23 cellular contexts compared by ENCODE assay signal in genomic region chr7:74078461-74078860, GRCh38. TPM values are rescaled to one million over a fixed set of nuclear protein-coding genes. Genes with fewer than 3 reads are reported as not detected.
DNase-seq lines count a peak whose midpoint lies in the region; ATAC-seq, FAIRE-seq and TF ChIP-seq lines count a peak whose summit lies in the region.
"Had no signal": no experiment of that assay in that cellular context is flagged by ENCODE, and none has a peak within 500 bp of the region (broad histone marks: within the 10 kb centered on the region; RNA-seq: fewer than 3 reads in every experiment).

No MANE protein-coding gene starts in this region.

- no peaks in the 10 kb centered on the region for H3K9me2 ChIP-seq in Karpas-422 (replicated peaks; ENCODE audit: insufficient read depth, low read length)

- H3K9ac ChIP-seq in Karpas-422 (ENCODE audit: low read length), result no peak overlapping the region
- H3K9ac ChIP-seq in endodermal cell (ENCODE audit: extremely low read depth, low read length, poor library complexity, severe bottlenecking), result no peak overlapping the region

- H3K4me3 ChIP-seq in AG04450 (ENCODE audit: low read depth, low read length) (no peak overlapping the region), Karpas-422 (ENCODE audit: low read length) (no peak overlapping the region), endodermal cell (ENCODE audit: low read length) (no peak overlapping the region), osteoblast (ENCODE audit: insufficient read depth, low read length) (no peak overlapping the region)
- H3K4me3 ChIP-seq: A549, upper lobe of right lung had no signal

- no peaks in the 10 kb centered on the region for H3K79me2 ChIP-seq in Karpas-422 (ENCODE audit: low read length)
- H3K79me2 ChIP-seq in osteoblast (ENCODE audit: insufficient read depth, low read length), result peaks cover 4% of the 10 kb centered on the region

- no peak overlapping the region for H2AFZ ChIP-seq in Karpas-422 (ENCODE audit: low read length)
- H2AFZ ChIP-seq in osteoblast (ENCODE audit: low read length), result no peak overlapping the region

- H3K9me3 Mint-ChIP-seq in endodermal cell, result no peaks in the 10 kb centered on the region
- H3K9me3 Mint-ChIP-seq in stimulated activated naive B cell treated with anti-CD40 and anti-IgM and Interleukin-4, amounts not matched to agents 10 μg/mL and 1 μg/mL and 100 μg/mL, for 72 hours, result no peaks in the 10 kb centered on the region
- H3K9me3 Mint-ChIP-seq: activated B cell treated with CpG ODN at 0.5 μM for 24 hours; activated CD4-positive, alpha-beta memory T cell treated with anti-CD3 and anti-CD28 coated beads for 36 hours; activated naive CD8-positive, alpha-beta T cell treated with anti-CD3 and anti-CD28 coated beads, Interleukin-2, amount 10 ng/mL, durations not matched to agents 7 days and 5 days; activated T-helper 2 cell treated with anti-CD3 and anti-CD28 coated beads, Interferon-gamma antibody, Interleukin-2, Interleukin-4, amounts not matched to agents 10 μg/mL and 5 μg/mL and 100 μg/mL, durations not matched to agents 14 hours and 24 hours and 36 hours; natural killer cell had no signal

- no peaks in the 10 kb centered on the region for H3K9me3 ChIP-seq in AG04450 (ENCODE audit: control insufficient read depth, insufficient read depth, low read length)
- H3K9me3 ChIP-seq in Karpas-422 (ENCODE audit: low read length), result no peaks in the 10 kb centered on the region
- no peaks in the 10 kb centered on the region for H3K9me3 ChIP-seq in endodermal cell (ENCODE audit: control insufficient read depth, low read length)
- no peaks in the 10 kb centered on the region for H3K9me3 ChIP-seq in osteoblast (ENCODE audit: low read depth, low read length)
- H3K9me3 ChIP-seq: A549, BE2C, upper lobe of right lung had no signal

- no peaks in the 10 kb centered on the region for H3K27me3 ChIP-seq in AG04450 (ENCODE audit: control insufficient read depth, insufficient read depth, low read length)
- H3K27me3 ChIP-seq in Karpas-422 (ENCODE audit: low read length), result no peaks in the 10 kb centered on the region
- no peaks in the 10 kb centered on the region for H3K27me3 ChIP-seq in endodermal cell (ENCODE audit: control insufficient read depth, insufficient read depth, low read length, poor library complexity, severe bottlenecking)
- no peaks in the 10 kb centered on the region for H3K27me3 ChIP-seq in osteoblast (ENCODE audit: insufficient read depth, low read length)
- H3K27me3 ChIP-seq: BE2C, foreskin keratinocyte, upper lobe of right lung had no signal

- TF ChIP-seq CTCF in AG04450 (IDR thresholded peaks at IDR 0.05; ENCODE audit: low read depth, low read length) (no peak), endodermal cell (conservative IDR thresholded peaks at IDR 0.05) (no peak), osteoblast (IDR thresholded peaks at IDR 0.05; ENCODE audit: extremely low read depth, low read depth, low read length) (no peak), GM13976 (IDR thresholded peaks at IDR 0.05; ENCODE audit: borderline replicate concordance, control extremely low read depth, extremely low read depth, insufficient read depth, missing control alignments) (no peak)

- TF ChIP-seq POLR2A in GM12891 (IDR thresholded peaks at IDR 0.05; ENCODE audit: low read depth, low read length), result no peak

- no peak for ATAC-seq in stimulated activated naive B cell treated with anti-CD40 and anti-IgM and Interleukin-4, amounts not matched to agents 10 μg/mL and 1 μg/mL and 100 μg/mL, for 72 hours (replicated peaks)
- ATAC-seq: natural killer cell, upper lobe of right lung had no signal

- WGBS in endodermal cell (ENCODE audit: insufficient coverage in 1 of 2, insufficient read length in 1 of 2), 2 experiments, result 87 to 91% methylated on average over 2 of the region's 2 CpGs

- in situ Hi-C loops in GM13976 (cut with MboI; ENCODE audit: low sequenced_read_pairs, unreplicated experiment), result loop anchor here (10.0 kb wide), 1 partner anchor 106 kb away; no protein-coding TSS in a partner anchor

- CTCF ChIA-PET in AG04450 (lab: Charles Lee), result interaction anchor here (1.3 to 1.9 kb wide), 2 partner anchors 10 to 322 kb away, joined by 6 to 18 read pairs; no protein-coding TSS in a partner anchor

- DNase-seq in AG04450 (ENCODE audit: low read depth, low spot score), result no peak
- DNase-seq in Karpas-422, result no peak
- no peak for DNase-seq in endodermal cell
- DNase-seq in osteoblast (ENCODE audit: insufficient read length, low spot score, missing footprints), result peak; percentile 22
- no peak for DNase-seq in stimulated activated naive B cell treated with anti-CD40 and anti-IgM and Interleukin-4, amounts not matched to agents 10 μg/mL and 1 μg/mL and 100 μg/mL, for 72 hours
- no peak for DNase-seq in activated CD4-positive, alpha-beta T cell treated with anti-CD3 and anti-CD28 coated beads, Interleukin-2, amount 50 U/mL, for 1 hour
- DNase-seq in GM13976 (ENCODE audit: low spot score), result no peak
- no peak for DNase-seq in GM12891 (ENCODE audit: insufficient read length, low spot score)
- DNase-seq: activated B cell treated with CpG ODN at 0.5 μM for 24 hours; activated CD4-positive, alpha-beta memory T cell treated with anti-CD3 and anti-CD28 coated beads for 36 hours; activated CD8-positive, alpha-beta memory T cell treated with anti-CD3 and anti-CD28 coated beads, Interleukin-2, amount 50 U/mL, for 48 hours; activated naive CD8-positive, alpha-beta T cell treated with anti-CD3 and anti-CD28 coated beads, Interleukin-2, amount 10 ng/mL, durations not matched to agents 7 days and 5 days; left colon; MM.1S; natural killer cell; SHP77 treated with DMSO at 0.1 percent for 48 hours; stimulated activated CD8-positive, alpha-beta memory T cell treated with anti-CD3 and anti-CD28 coated beads, Interleukin-4, amount 100 ng/mL, for 48 hours; upper lobe of right lung had no signal

- H3K4me2 ChIP-seq in Karpas-422 (ENCODE audit: low read depth, low read length, poor library complexity, severe bottlenecking) (peak overlapping the region; percentile 48), osteoblast (ENCODE audit: insufficient read depth, low read length) (no peak overlapping the region)

- no peak for FAIRE-seq in GM12891 (lab: Jason Lieb, UNC)
- FAIRE-seq: A549 had no signal

- H3K27ac ChIP-seq in AG04450 (ENCODE audit: low read depth, low read length) (peak overlapping the region; percentile 81), Karpas-422 (ENCODE audit: low read length) (peak overlapping the region; percentile 55), endodermal cell (ENCODE audit: low read depth, low read length) (no peak overlapping the region), osteoblast (ENCODE audit: low read depth, low read length) (peak overlapping the region; percentile 72)
- H3K27ac ChIP-seq: foreskin keratinocyte, upper lobe of right lung had no signal

- no peaks in the 10 kb centered on the region for H3K36me3 Mint-ChIP-seq in endodermal cell (ENCODE audit: low read depth)
- H3K36me3 Mint-ChIP-seq in stimulated activated naive B cell treated with anti-CD40 and anti-IgM and Interleukin-4, amounts not matched to agents 10 μg/mL and 1 μg/mL and 100 μg/mL, for 72 hours, result no peaks in the 10 kb centered on the region
- H3K36me3 Mint-ChIP-seq: activated CD4-positive, alpha-beta memory T cell treated with anti-CD3 and anti-CD28 coated beads for 36 hours; activated naive CD8-positive, alpha-beta T cell treated with anti-CD3 and anti-CD28 coated beads, Interleukin-2, amount 10 ng/mL, durations not matched to agents 7 days and 5 days; natural killer cell had no signal

- H3K27ac Mint-ChIP-seq in endodermal cell, result peak overlapping the region; percentile 81
- H3K27ac Mint-ChIP-seq in stimulated activated naive B cell treated with anti-CD40 and anti-IgM and Interleukin-4, amounts not matched to agents 10 μg/mL and 1 μg/mL and 100 μg/mL, for 72 hours, result no peak overlapping the region
- H3K27ac Mint-ChIP-seq: activated B cell treated with CpG ODN at 0.5 μM for 24 hours; activated CD4-positive, alpha-beta memory T cell treated with anti-CD3 and anti-CD28 coated beads for 36 hours; activated naive CD8-positive, alpha-beta T cell treated with anti-CD3 and anti-CD28 coated beads, Interleukin-2, amount 10 ng/mL, durations not matched to agents 7 days and 5 days; activated T-helper 2 cell treated with anti-CD3 and anti-CD28 coated beads, Interferon-gamma antibody, Interleukin-2, Interleukin-4, amounts not matched to agents 10 μg/mL and 5 μg/mL and 100 μg/mL, durations not matched to agents 14 hours and 24 hours and 36 hours; natural killer cell had no signal

- H3K36me3 ChIP-seq in Karpas-422 (ENCODE audit: insufficient read depth, low read length) (no peaks in the 10 kb centered on the region), endodermal cell (ENCODE audit: control insufficient read depth, insufficient read depth, low read length) (no peaks in the 10 kb centered on the region), osteoblast (ENCODE audit: insufficient read depth, low read length) (no peaks in the 10 kb centered on the region)
- H3K36me3 ChIP-seq: BE2C, upper lobe of right lung had no signal

- POLR2A ChIA-PET in AG04450 (lab: Yijun Ruan, JAX), result interaction anchor here (0.5 to 1.2 kb wide), 4 partner anchors 14 to 141 kb away, joined by 3 to 4 read pairs (median 4); no protein-coding TSS in a partner anchor

- H3K4me1 ChIP-seq in Karpas-422 (ENCODE audit: low read length), result peaks cover 35% of the 10 kb centered on the region
- H3K4me1 ChIP-seq in endodermal cell (ENCODE audit: control insufficient read depth, insufficient read depth, low read length), result no peaks in the 10 kb centered on the region
- peaks cover 12% of the 10 kb centered on the region for H3K4me1 ChIP-seq in osteoblast (ENCODE audit: insufficient read depth, low read length)
- H3K4me1 ChIP-seq: foreskin keratinocyte had no signal

- no peaks in the 10 kb centered on the region for H4K20me1 ChIP-seq in Karpas-422 (ENCODE audit: insufficient read depth, low read depth, low read length)
- H4K20me1 ChIP-seq in osteoblast (ENCODE audit: insufficient read depth, low read length), result no peaks in the 10 kb centered on the region

- peaks cover 6% of the 10 kb centered on the region for H3K4me1 Mint-ChIP-seq in endodermal cell
- H3K4me1 Mint-ChIP-seq in stimulated activated naive B cell treated with anti-CD40 and anti-IgM and Interleukin-4, amounts not matched to agents 10 μg/mL and 1 μg/mL and 100 μg/mL, for 72 hours, result peaks cover 4 to 14% of the 10 kb centered on the region in 2 donors
- H3K4me1 Mint-ChIP-seq: natural killer cell had no signal

- no peak overlapping the region for H3K4me3 Mint-ChIP-seq in endodermal cell
- no peak overlapping the region for H3K4me3 Mint-ChIP-seq in stimulated activated naive B cell treated with anti-CD40 and anti-IgM and Interleukin-4, amounts not matched to agents 10 μg/mL and 1 μg/mL and 100 μg/mL, for 72 hours
- H3K4me3 Mint-ChIP-seq: activated B cell treated with CpG ODN at 0.5 μM for 24 hours; activated CD4-positive, alpha-beta memory T cell treated with anti-CD3 and anti-CD28 coated beads for 36 hours; activated naive CD8-positive, alpha-beta T cell treated with anti-CD3 and anti-CD28 coated beads, Interleukin-2, amount 10 ng/mL, durations not matched to agents 7 days and 5 days; natural killer cell had no signal

- no peaks in the 10 kb centered on the region for H3K27me3 Mint-ChIP-seq in endodermal cell (ENCODE audit: insufficient read depth)
- H3K27me3 Mint-ChIP-seq in stimulated activated naive B cell treated with anti-CD40 and anti-IgM and Interleukin-4, amounts not matched to agents 10 μg/mL and 1 μg/mL and 100 μg/mL, for 72 hours, result no peaks in the 10 kb centered on the region
- H3K27me3 Mint-ChIP-seq: activated B cell treated with CpG ODN at 0.5 μM for 24 hours; activated CD4-positive, alpha-beta memory T cell treated with anti-CD3 and anti-CD28 coated beads for 36 hours had no signal

RNA-seq across cellular contexts. Expression of gene LIMK1, which starts 5.1 kb away (rescaled TPM):
- polyA plus RNA-seq in AG04450 (2011; rRNA removed), result 33.0 and 52.8 TPM in 2 replicates
- 62.0 and 83.4 TPM in 2 replicates for polyA minus RNA-seq in AG04450 (2011; rRNA and poly(A)+ RNA removed)
- 44.7 and 56.2 TPM in 2 replicates for total RNA-seq in Karpas-422 (2014; rRNA removed; shearing (Covaris generic); ENCODE audit: low replicate concordance)
- 10 to 100 TPM; 83.9 TPM for total RNA-seq in endodermal cell
- polyA plus RNA-seq in endodermal cell (2013, experiment 1 of 2), result 53.1 TPM
- polyA plus RNA-seq in endodermal cell (2013, experiment 2 of 2), result 54.2 TPM
- total RNA-seq in osteoblast, result 46.7 and 48.9 TPM in 2 replicates
- 29.8 TPM for polyA plus RNA-seq in GM12891 (2012; ENCODE audit: low read depth, missing spikeins)

RNA-seq across cellular contexts. Expression of gene ELN, which starts 50.5 kb away (rescaled TPM):
- 2.1 and 2.8 TPM in 2 replicates for polyA plus RNA-seq in AG04450 (2011; rRNA removed)
- polyA minus RNA-seq in AG04450 (2011; rRNA and poly(A)+ RNA removed), result 1.4 and 2.3 TPM in 2 replicates
- not detected in 2 replicates for total RNA-seq in Karpas-422 (2014; rRNA removed; shearing (Covaris generic); ENCODE audit: low replicate concordance)
- total RNA-seq in endodermal cell (1 to 10 TPM in 1 of 2 donors, under 1 TPM in 1; 0.70 to 1.6 TPM), osteoblast (69.1 and 113 TPM in 2 replicates)
- polyA plus RNA-seq in endodermal cell (2013, experiment 1 of 2), result 78.5 TPM
- 61.1 TPM for polyA plus RNA-seq in endodermal cell (2013, experiment 2 of 2)
- polyA plus RNA-seq in GM12891 (2012; ENCODE audit: low read depth, missing spikeins), result not detected
- total RNA-seq: activated B cell treated with CpG ODN at 0.5 μM for 24 hours; activated CD4-positive, alpha-beta memory T cell treated with anti-CD3 and anti-CD28 coated beads for 36 hours; activated naive CD8-positive, alpha-beta T cell treated with anti-CD3 and anti-CD28 coated beads, Interleukin-2, amount 10 ng/mL, durations not matched to agents 7 days and 5 days; activated T-helper 2 cell treated with anti-CD3 and anti-CD28 coated beads, Interferon-gamma antibody, Interleukin-2, Interleukin-4, amounts not matched to agents 10 μg/mL and 5 μg/mL and 100 μg/mL, durations not matched to agents 14 hours and 24 hours and 36 hours; foreskin keratinocyte; OCI-LY7 had no signal
- polyA plus RNA-seq: foreskin keratinocyte had no signal

Comparison
In these comparisons a context has a peak if more than half of its experiments do, and no peak if none do; other contexts are left out.
1. RNA of gene ELN, which starts 50.5 kb away (total RNA-seq): 69.1 to 113 TPM in osteoblast; 0.70 to 1.6 TPM in endodermal cell and not detected in Karpas-422; every median in the first group is over 10 times any median in the second.